Comparison of ENCODE assay signal across 1 cellular context in the genomic region with DNA sequence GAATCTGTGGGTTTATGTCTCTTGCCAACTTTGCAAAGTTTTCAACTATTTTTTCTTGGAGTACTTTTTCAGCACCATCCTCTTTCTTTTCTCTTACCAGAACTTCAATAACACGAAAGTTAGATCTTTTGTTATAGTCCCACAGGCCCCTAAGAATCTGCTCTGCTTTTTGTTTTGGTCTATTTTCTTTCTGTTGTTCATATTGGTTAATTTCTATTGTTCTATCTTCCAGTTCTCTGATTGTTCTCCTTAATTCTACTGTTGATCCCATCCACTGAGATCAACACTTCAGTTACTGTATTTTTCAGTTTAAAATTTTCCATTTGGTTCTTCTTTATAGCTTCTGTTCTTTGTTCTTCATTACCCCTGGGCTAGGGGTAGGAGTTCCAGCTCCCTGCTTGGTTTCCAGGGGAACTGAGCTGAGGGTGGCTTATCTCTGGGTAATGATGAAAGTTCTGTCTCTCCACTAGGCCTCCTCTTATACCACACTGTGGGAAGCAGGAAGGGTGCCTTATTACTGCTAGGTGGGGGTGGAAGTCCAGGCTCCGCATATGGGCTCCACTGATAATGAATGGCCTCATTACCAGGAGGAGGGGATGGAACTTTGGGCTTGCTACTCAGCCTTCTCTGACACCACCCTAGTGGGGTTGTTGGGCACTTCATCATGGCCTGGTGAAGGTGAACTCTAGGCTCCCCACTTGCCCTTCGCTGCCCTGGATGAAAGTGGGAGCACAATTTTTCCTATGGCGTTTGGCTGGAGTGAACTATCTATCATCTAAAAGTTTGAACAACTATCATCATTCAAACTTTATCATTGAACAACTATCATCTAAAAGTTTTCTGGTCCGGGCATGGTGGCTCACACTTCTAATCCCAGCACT.
TF ChIP-seq lines count a peak whose summit lies in the region.

No MANE protein-coding gene starts in this region.

TF ChIP-seq in K562, 482 proteins besides CTCF, POLR2A, EP300 and RAD21 (continued from another document and continues in another):
- TF ChIP-seq, protein P1, sequence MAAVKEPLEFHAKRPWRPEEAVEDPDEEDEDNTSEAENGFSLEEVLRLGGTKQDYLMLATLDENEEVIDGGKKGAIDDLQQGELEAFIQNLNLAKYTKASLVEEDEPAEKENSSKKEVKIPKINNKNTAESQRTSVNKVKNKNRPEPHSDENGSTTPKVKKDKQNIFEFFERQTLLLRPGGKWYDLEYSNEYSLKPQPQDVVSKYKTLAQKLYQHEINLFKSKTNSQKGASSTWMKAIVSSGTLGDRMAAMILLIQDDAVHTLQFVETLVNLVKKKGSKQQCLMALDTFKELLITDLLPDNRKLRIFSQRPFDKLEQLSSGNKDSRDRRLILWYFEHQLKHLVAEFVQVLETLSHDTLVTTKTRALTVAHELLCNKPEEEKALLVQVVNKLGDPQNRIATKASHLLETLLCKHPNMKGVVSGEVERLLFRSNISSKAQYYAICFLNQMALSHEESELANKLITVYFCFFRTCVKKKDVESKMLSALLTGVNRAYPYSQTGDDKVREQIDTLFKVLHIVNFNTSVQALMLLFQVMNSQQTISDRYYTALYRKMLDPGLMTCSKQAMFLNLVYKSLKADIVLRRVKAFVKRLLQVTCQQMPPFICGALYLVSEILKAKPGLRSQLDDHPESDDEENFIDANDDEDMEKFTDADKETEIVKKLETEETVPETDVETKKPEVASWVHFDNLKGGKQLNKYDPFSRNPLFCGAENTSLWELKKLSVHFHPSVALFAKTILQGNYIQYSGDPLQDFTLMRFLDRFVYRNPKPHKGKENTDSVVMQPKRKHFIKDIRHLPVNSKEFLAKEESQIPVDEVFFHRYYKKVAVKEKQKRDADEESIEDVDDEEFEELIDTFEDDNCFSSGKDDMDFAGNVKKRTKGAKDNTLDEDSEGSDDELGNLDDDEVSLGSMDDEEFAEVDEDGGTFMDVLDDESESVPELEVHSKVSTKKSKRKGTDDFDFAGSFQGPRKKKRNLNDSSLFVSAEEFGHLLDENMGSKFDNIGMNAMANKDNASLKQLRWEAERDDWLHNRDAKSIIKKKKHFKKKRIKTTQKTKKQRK (IDR thresholded peaks at IDR 0.05; ENCODE audit: borderline replicate concordance, low read depth, low read length): no peak
- TF ChIP-seq POLR2AphosphoS2 (IDR thresholded peaks at IDR 0.05; ENCODE audit: low read length): no peak
- no peak for TF ChIP-seq TAF15 (IDR thresholded peaks at IDR 0.05; ENCODE audit: low read depth, low read length)
- TF ChIP-seq CBX1 (IDR thresholded peaks at IDR 0.05; ENCODE audit: low read depth): no peak
- no peak for TF ChIP-seq PHB (CRISPR knock-in tag; IDR thresholded peaks at IDR 0.05)
- TF ChIP-seq, protein P2, sequence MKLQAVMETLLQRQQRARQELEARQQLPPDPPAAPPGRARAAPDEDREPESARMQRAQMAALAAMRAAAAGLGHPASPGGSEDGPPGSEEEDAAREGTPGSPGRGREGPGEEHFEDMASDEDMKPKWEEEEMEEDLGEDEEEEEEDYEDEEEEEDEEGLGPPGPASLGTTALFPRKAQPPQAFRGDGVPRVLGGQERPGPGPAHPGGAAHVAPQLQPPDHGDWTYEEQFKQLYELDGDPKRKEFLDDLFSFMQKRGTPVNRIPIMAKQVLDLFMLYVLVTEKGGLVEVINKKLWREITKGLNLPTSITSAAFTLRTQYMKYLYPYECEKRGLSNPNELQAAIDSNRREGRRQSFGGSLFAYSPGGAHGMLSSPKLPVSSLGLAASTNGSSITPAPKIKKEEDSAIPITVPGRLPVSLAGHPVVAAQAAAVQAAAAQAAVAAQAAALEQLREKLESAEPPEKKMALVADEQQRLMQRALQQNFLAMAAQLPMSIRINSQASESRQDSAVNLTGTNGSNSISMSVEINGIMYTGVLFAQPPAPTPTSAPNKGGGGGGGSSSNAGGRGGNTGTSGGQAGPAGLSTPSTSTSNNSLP (IDR thresholded peaks at IDR 0.05; ENCODE audit: borderline replicate concordance, low read depth, low read length): peak; percentile 97
- TF ChIP-seq, protein P3, sequence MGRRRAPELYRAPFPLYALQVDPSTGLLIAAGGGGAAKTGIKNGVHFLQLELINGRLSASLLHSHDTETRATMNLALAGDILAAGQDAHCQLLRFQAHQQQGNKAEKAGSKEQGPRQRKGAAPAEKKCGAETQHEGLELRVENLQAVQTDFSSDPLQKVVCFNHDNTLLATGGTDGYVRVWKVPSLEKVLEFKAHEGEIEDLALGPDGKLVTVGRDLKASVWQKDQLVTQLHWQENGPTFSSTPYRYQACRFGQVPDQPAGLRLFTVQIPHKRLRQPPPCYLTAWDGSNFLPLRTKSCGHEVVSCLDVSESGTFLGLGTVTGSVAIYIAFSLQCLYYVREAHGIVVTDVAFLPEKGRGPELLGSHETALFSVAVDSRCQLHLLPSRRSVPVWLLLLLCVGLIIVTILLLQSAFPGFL (CRISPR knock-in tag; IDR thresholded peaks at IDR 0.05): no peak
- TF ChIP-seq NFIX (CRISPR knock-in tag; IDR thresholded peaks at IDR 0.05; ENCODE audit: low read depth): no peak
- TF ChIP-seq ZNF175 (CRISPR knock-in tag; IDR thresholded peaks at IDR 0.05; ENCODE audit: low read depth): peak; percentile 84
- TF ChIP-seq SMARCC2 (IDR thresholded peaks at IDR 0.05; ENCODE audit: low read depth): peak; percentile 93
- TF ChIP-seq SRSF3 (IDR thresholded peaks at IDR 0.05; ENCODE audit: insufficient read depth, low read length): no peak
- TF ChIP-seq, protein P4, sequence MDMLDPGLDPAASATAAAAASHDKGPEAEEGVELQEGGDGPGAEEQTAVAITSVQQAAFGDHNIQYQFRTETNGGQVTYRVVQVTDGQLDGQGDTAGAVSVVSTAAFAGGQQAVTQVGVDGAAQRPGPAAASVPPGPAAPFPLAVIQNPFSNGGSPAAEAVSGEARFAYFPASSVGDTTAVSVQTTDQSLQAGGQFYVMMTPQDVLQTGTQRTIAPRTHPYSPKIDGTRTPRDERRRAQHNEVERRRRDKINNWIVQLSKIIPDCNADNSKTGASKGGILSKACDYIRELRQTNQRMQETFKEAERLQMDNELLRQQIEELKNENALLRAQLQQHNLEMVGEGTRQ (CRISPR knock-in tag; IDR thresholded peaks at IDR 0.05): no peak
- peak; percentile 99 for TF ChIP-seq LCOR (CRISPR knock-in tag; IDR thresholded peaks at IDR 0.05)
- peak; percentile 73 for TF ChIP-seq SP1 (CRISPR knock-in tag; IDR thresholded peaks at IDR 0.05)
- TF ChIP-seq, protein P5, sequence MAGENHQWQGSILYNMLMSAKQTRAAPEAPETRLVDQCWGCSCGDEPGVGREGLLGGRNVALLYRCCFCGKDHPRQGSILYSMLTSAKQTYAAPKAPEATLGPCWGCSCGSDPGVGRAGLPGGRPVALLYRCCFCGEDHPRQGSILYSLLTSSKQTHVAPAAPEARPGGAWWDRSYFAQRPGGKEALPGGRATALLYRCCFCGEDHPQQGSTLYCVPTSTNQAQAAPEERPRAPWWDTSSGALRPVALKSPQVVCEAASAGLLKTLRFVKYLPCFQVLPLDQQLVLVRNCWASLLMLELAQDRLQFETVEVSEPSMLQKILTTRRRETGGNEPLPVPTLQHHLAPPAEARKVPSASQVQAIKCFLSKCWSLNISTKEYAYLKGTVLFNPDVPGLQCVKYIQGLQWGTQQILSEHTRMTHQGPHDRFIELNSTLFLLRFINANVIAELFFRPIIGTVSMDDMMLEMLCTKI (IDR thresholded peaks at IDR 0.05; ENCODE audit: partially characterized antibody): no peak
- TF ChIP-seq TCF7 (IDR thresholded peaks at IDR 0.05; ENCODE audit: borderline replicate concordance): peak; percentile 78; the same call in 1 of the 2 replicates
- peak; percentile 39; the same call in 1 of the 2 replicates for TF ChIP-seq SMC3 (conservative IDR thresholded peaks at IDR 0.05; ENCODE audit: insufficient read depth, low read depth, low read length)
- 0 out of 2 replicates have a peak, but pooled peaks have one; percentile 51 for TF ChIP-seq ZBTB17 (CRISPR knock-in tag; IDR thresholded peaks at IDR 0.05)
- peak; percentile 87 for TF ChIP-seq BRD9 (IDR thresholded peaks at IDR 0.05; ENCODE audit: low read depth, partially characterized antibody)
- TF ChIP-seq KLF10 (CRISPR knock-in tag; IDR thresholded peaks at IDR 0.05): no peak
- no peak for TF ChIP-seq IFI16 (CRISPR knock-in tag; IDR thresholded peaks at IDR 0.05)
- TF ChIP-seq, protein P6, sequence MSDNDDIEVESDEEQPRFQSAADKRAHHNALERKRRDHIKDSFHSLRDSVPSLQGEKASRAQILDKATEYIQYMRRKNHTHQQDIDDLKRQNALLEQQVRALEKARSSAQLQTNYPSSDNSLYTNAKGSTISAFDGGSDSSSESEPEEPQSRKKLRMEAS (CRISPR knock-in tag; IDR thresholded peaks at IDR 0.05): peak; percentile 69; the same call in 1 of the 2 replicates
- peak; percentile 61; the same call in 1 of the 2 replicates for TF ChIP-seq SPI1 (IDR thresholded peaks at IDR 0.05; ENCODE audit: borderline replicate concordance, low read depth, low read length)
- TF ChIP-seq, protein P7, sequence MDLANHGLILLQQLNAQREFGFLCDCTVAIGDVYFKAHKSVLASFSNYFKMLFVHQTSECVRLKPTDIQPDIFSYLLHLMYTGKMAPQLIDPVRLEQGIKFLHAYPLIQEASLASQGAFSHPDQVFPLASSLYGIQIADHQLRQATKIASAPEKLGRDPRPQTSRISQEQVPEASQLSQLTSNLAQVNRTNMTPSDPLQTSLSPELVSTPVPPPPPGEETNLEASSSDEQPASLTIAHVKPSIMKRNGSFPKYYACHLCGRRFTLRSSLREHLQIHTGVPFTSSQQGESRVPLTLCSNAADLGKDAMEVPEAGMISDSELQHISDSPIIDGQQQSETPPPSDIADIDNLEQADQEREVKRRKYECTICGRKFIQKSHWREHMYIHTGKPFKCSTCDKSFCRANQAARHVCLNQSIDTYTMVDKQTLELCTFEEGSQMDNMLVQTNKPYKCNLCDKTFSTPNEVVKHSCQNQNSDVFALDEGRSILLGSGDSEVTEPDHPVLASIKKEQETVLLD (IDR thresholded peaks at IDR 0.05): peak; percentile 89; the same call in 1 of the 2 replicates
- TF ChIP-seq, protein P8, sequence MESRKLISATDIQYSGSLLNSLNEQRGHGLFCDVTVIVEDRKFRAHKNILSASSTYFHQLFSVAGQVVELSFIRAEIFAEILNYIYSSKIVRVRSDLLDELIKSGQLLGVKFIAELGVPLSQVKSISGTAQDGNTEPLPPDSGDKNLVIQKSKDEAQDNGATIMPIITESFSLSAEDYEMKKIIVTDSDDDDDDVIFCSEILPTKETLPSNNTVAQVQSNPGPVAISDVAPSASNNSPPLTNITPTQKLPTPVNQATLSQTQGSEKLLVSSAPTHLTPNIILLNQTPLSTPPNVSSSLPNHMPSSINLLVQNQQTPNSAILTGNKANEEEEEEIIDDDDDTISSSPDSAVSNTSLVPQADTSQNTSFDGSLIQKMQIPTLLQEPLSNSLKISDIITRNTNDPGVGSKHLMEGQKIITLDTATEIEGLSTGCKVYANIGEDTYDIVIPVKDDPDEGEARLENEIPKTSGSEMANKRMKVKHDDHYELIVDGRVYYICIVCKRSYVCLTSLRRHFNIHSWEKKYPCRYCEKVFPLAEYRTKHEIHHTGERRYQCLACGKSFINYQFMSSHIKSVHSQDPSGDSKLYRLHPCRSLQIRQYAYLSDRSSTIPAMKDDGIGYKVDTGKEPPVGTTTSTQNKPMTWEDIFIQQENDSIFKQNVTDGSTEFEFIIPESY (CRISPR knock-in tag; IDR thresholded peaks at IDR 0.05): peak; percentile 15; the same call in 1 of the 2 replicates
- TF ChIP-seq FOXK2 (conservative IDR thresholded peaks at IDR 0.05 in 1 of 2, IDR thresholded peaks at IDR 0.05 in 1 of 2; ENCODE audit: low read depth in 2 of 2): peak; percentile 41 to 52; a peak in 3 of 4 replicates
- no peak for TF ChIP-seq ZC3H8 (IDR thresholded peaks at IDR 0.05)
- TF ChIP-seq ZNF282 (CRISPR knock-in tag; IDR thresholded peaks at IDR 0.05): no peak
- TF ChIP-seq, protein P9, sequence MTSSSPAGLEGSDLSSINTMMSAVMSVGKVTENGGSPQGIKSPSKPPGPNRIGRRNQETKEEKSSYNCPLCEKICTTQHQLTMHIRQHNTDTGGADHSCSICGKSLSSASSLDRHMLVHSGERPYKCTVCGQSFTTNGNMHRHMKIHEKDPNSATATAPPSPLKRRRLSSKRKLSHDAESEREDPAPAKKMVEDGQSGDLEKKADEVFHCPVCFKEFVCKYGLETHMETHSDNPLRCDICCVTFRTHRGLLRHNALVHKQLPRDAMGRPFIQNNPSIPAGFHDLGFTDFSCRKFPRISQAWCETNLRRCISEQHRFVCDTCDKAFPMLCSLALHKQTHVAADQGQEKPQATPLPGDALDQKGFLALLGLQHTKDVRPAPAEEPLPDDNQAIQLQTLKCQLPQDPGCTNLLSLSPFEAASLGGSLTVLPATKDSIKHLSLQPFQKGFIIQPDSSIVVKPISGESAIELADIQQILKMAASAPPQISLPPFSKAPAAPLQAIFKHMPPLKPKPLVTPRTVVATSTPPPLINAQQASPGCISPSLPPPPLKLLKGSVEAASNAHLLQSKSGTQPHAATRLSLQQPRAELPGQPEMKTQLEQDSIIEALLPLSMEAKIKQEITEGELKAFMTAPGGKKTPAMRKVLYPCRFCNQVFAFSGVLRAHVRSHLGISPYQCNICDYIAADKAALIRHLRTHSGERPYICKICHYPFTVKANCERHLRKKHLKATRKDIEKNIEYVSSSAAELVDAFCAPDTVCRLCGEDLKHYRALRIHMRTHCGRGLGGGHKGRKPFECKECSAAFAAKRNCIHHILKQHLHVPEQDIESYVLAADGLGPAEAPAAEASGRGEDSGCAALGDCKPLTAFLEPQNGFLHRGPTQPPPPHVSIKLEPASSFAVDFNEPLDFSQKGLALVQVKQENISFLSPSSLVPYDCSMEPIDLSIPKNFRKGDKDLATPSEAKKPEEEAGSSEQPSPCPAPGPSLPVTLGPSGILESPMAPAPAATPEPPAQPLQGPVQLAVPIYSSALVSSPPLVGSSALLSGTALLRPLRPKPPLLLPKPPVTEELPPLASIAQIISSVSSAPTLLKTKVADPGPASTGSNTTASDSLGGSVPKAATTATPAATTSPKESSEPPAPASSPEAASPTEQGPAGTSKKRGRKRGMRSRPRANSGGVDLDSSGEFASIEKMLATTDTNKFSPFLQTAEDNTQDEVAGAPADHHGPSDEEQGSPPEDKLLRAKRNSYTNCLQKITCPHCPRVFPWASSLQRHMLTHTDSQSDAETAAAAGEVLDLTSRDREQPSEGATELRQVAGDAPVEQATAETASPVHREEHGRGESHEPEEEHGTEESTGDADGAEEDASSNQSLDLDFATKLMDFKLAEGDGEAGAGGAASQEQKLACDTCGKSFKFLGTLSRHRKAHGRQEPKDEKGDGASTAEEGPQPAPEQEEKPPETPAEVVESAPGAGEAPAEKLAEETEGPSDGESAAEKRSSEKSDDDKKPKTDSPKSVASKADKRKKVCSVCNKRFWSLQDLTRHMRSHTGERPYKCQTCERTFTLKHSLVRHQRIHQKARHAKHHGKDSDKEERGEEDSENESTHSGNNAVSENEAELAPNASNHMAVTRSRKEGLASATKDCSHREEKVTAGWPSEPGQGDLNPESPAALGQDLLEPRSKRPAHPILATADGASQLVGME (CRISPR knock-in tag; IDR thresholded peaks at IDR 0.05): peak; percentile 92
- peak; percentile 91; the same call in 1 of the 2 replicates for TF ChIP-seq ZBED1 (IDR thresholded peaks at IDR 0.05)
